ENCODE assay signal across 8 cellular contexts in genomic region chr2:10300997-10301945, GRCh38. TPM values are rescaled to one million over a fixed set of nuclear protein-coding genes. Genes with fewer than 3 reads are reported as not detected.
A peak's percentile ranks its signal among the peaks of the same experiment; 100 is the strongest.
DNase-seq lines count a peak whose midpoint lies in the region; ATAC-seq and TF ChIP-seq lines count a peak whose summit lies in the region.
"Had no signal": no experiment of that assay in that cellular context is flagged by ENCODE, and none has a peak within 500 bp of the region (broad histone marks: within the 10 kb centered on the region; RNA-seq: fewer than 3 reads in every experiment).

No MANE protein-coding gene starts in this region.

- no peak for ATAC-seq in stimulated activated naive B cell treated with anti-CD40 and anti-IgM and Interleukin-4, amounts not matched to agents 10 μg/mL and 1 μg/mL and 100 μg/mL, for 72 hours (replicated peaks)
- ATAC-seq in HG02938 (IDR thresholded peaks at IDR 0.05; ENCODE audit: unreplicated experiment), result no peak

- no peak for TF ChIP-seq CTCF in esophagus muscularis mucosa (IDR thresholded peaks at IDR 0.05)

- peak overlapping the region; percentile 73 to 87 (median 83) for H3K27ac ChIP-seq in esophagus muscularis mucosa (replicated peaks in 1 of 4)

- H3K27me3 ChIP-seq in esophagus muscularis mucosa, result no peaks in the 10 kb centered on the region

- peak overlapping the region; percentile 82 for H3K27ac Mint-ChIP-seq in activated CD4-positive, alpha-beta T cell treated with anti-CD3 and anti-CD28 coated beads, Interleukin-2, amount 10 ng/mL, durations not matched to agents 24 days and 14 days
- H3K27ac Mint-ChIP-seq in stimulated activated naive B cell treated with anti-CD40 and anti-IgM and Interleukin-4, amounts not matched to agents 10 μg/mL and 1 μg/mL and 100 μg/mL, for 72 hours, result peak overlapping the region; percentile 56

- 86% methylated on average over 18 of the region's 22 CpGs for WGBS in esophagus muscularis mucosa

- peaks cover 3% of the 10 kb centered on the region for H3K36me3 Mint-ChIP-seq in activated CD4-positive, alpha-beta T cell treated with anti-CD3 and anti-CD28 coated beads, Interleukin-2, amount 10 ng/mL, durations not matched to agents 24 days and 14 days (ENCODE audit: low read depth)
- peaks cover 0 to 3% of the 10 kb centered on the region in 2 donors for H3K36me3 Mint-ChIP-seq in stimulated activated naive B cell treated with anti-CD40 and anti-IgM and Interleukin-4, amounts not matched to agents 10 μg/mL and 1 μg/mL and 100 μg/mL, for 72 hours

- no peak for TF ChIP-seq POLR2A in esophagus muscularis mucosa (IDR thresholded peaks at IDR 0.05; ENCODE audit: low read depth)

- intact Hi-C loops in activated CD4-positive, alpha-beta T cell treated with anti-CD3 and anti-CD28 coated beads, Interleukin-2, amount 10 ng/mL, durations not matched to agents 24 days and 14 days (cut with micrococcal nuclease), result loop anchor here (5.0 kb wide), 1 partner anchor 146 kb away; the partner anchor contains the start of gene ODC1
- intact Hi-C loops in esophagus muscularis mucosa (cut with DNase I), result loop anchor here (5.0 kb wide), 2 partner anchors 106 to 179 kb away; partner anchors contain the start of gene RRM2

- H3K9me3 ChIP-seq in esophagus muscularis mucosa, result no peaks in the 10 kb centered on the region

- H3K4me3 ChIP-seq in Jurkat, Clone E6-1 (ENCODE audit: low read length), result peak overlapping the region; percentile 55
- H3K4me3 ChIP-seq in esophagus muscularis mucosa, result peak overlapping the region in 2 of 4 donors; percentile 94 to 98

- H3K4me3 Mint-ChIP-seq in activated CD4-positive, alpha-beta T cell treated with anti-CD3 and anti-CD28 coated beads, Interleukin-2, amount 10 ng/mL, durations not matched to agents 24 days and 14 days, result peak overlapping the region; percentile 82
- H3K4me3 Mint-ChIP-seq in stimulated activated naive B cell treated with anti-CD40 and anti-IgM and Interleukin-4, amounts not matched to agents 10 μg/mL and 1 μg/mL and 100 μg/mL, for 72 hours, result peak overlapping the region; percentile 62 to 89

- H3K36me3 ChIP-seq in esophagus muscularis mucosa, result no peaks in the 10 kb centered on the region

- H3K27me3 Mint-ChIP-seq in activated CD4-positive, alpha-beta T cell treated with anti-CD3 and anti-CD28 coated beads, Interleukin-2, amount 10 ng/mL, durations not matched to agents 24 days and 14 days, result no peaks in the 10 kb centered on the region
- H3K27me3 Mint-ChIP-seq in stimulated activated naive B cell treated with anti-CD40 and anti-IgM and Interleukin-4, amounts not matched to agents 10 μg/mL and 1 μg/mL and 100 μg/mL, for 72 hours, result no peaks in the 10 kb centered on the region

- peaks cover 24 to 47% (median 40%) of the 10 kb centered on the region in 4 donors for H3K4me1 ChIP-seq in esophagus muscularis mucosa

- TF ChIP-seq EP300 in esophagus muscularis mucosa (IDR thresholded peaks at IDR 0.05), result no peak

- DNase-seq in Jurkat, Clone E6-1 (ENCODE audit: low read depth, low spot score), result peak; percentile 65
- DNase-seq in activated CD4-positive, alpha-beta T cell treated with anti-CD3 and anti-CD28 coated beads, Interleukin-2, amount 10 ng/mL, durations not matched to agents 24 days and 14 days, result peak; percentile 76
- DNase-seq in esophagus muscularis mucosa (ENCODE audit: extremely low spot score) (no peak), DMS153 (lab: John Stamatoyannopoulos, UW) (no peak), iPS-NIHi11 (ENCODE audit: low spot score) (no peak)
- DNase-seq in stimulated activated naive B cell treated with anti-CD40 and anti-IgM and Interleukin-4, amounts not matched to agents 10 μg/mL and 1 μg/mL and 100 μg/mL, for 72 hours, result no peak
- DNase-seq: NCI-H1436 treated with DMSO at 0.1 percent for 48 hours had no signal

- peaks cover 60% of the 10 kb centered on the region for H3K4me1 Mint-ChIP-seq in activated CD4-positive, alpha-beta T cell treated with anti-CD3 and anti-CD28 coated beads, Interleukin-2, amount 10 ng/mL, durations not matched to agents 24 days and 14 days
- H3K4me1 Mint-ChIP-seq in stimulated activated naive B cell treated with anti-CD40 and anti-IgM and Interleukin-4, amounts not matched to agents 10 μg/mL and 1 μg/mL and 100 μg/mL, for 72 hours, result peaks cover 42 to 70% of the 10 kb centered on the region in 2 donors

- H3K9me3 Mint-ChIP-seq in activated CD4-positive, alpha-beta T cell treated with anti-CD3 and anti-CD28 coated beads, Interleukin-2, amount 10 ng/mL, durations not matched to agents 24 days and 14 days, result peaks cover 4% of the 10 kb centered on the region
- H3K9me3 Mint-ChIP-seq in stimulated activated naive B cell treated with anti-CD40 and anti-IgM and Interleukin-4, amounts not matched to agents 10 μg/mL and 1 μg/mL and 100 μg/mL, for 72 hours, result peaks cover 0 to 2% of the 10 kb centered on the region in 2 donors

RNA-seq across cellular contexts. Expression of gene HPCAL1, which starts 1.4 kb away (rescaled TPM):
- polyA plus RNA-seq in Jurkat, Clone E6-1 (2012; ENCODE audit: insufficient read depth, insufficient read length), result 41.8 TPM
- total RNA-seq in activated CD4-positive, alpha-beta T cell treated with anti-CD3 and anti-CD28 coated beads, Interleukin-2, amount 10 ng/mL, durations not matched to agents 24 days and 14 days, result 77.1 and 82.8 TPM in 2 replicates
- total RNA-seq in esophagus muscularis mucosa, result 10 to 100 TPM; 34.5 to 54.2 (median 41.3) TPM

Comparison
In these comparisons a context has a peak if more than half of its experiments do, and no peak if none do; other contexts are left out.
1. DNase-seq: peak in Jurkat, Clone E6-1 (single experiment) and activated CD4-positive, alpha-beta T cell treated with anti-CD3 and anti-CD28 coated beads, Interleukin-2, amount 10 ng/mL, durations not matched to agents 24 days and 14 days (single experiment); none in esophagus muscularis mucosa (single experiment), stimulated activated naive B cell treated with anti-CD40 and anti-IgM and Interleukin-4, amounts not matched to agents 10 μg/mL and 1 μg/mL and 100 μg/mL, for 72 hours (single experiment), DMS153 (single experiment) and iPS-NIHi11 (single experiment).